ENCODE assay signal across 16 cellular contexts in the genomic region with DNA sequence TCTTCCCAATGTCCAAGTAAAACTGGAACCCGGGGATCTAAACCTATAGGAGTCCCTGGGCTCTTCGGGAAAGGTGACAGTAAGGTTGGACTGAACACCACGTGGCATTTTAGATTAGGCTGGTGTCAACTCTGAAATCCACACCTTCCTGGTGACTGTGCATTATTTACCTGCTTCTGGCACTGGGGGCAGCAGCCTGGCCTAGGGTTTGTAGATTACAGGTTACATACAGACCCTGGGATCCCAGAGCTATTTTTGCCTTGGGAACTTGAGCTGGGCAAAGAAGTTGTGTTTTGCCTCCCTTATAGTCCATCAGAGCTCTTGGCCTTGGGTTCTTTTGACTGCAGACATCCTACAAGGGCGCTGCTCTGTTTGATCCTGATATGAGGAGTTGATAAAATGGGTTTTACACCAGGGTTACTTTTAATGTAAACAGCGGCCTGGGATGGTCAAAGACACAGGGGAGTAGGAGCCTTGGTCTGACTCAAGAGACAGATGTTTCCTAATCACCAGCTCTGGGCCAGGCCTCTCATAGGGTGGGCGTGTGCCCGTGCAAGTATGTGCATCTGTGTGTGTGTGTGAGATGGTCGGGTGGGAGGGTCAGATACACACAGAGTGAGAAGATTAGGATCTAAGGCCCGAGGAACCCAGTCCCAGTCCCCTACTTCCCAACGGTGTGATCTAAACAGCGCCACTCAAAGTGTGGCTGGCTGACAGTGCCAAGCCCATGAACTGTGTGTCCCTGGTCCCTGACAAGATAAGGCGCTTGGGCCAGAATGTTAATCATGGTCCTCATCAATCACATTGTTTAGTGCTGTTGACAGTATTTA.
DNase-seq lines count a peak whose midpoint lies in the region; ATAC-seq and TF ChIP-seq lines count a peak whose summit lies in the region.
"Had no signal": no experiment of that assay in that cellular context is flagged by ENCODE, and none has a peak within 500 bp of the region (broad histone marks: within the 10 kb centered on the region; RNA-seq: fewer than 3 reads in every experiment).

No MANE protein-coding gene starts in this region.

- H3K9me3 Mint-ChIP-seq in activated T-cell treated with anti-CD3 and anti-CD28 coated beads, Interleukin-2, amount 50 U/mL, for 72 hours, result no peaks in the 10 kb centered on the region
- H3K9me3 Mint-ChIP-seq: mesothelial cell of epicardium, type B pancreatic cell had no signal

- ATAC-seq in RWPE2 (ENCODE audit: low read depth), result peak; percentile 46; the same call in 1 of the 3 replicates
- no peak for ATAC-seq in activated T-cell treated with anti-CD3 and anti-CD28 coated beads, Interleukin-2, amount 50 U/mL, for 72 hours (replicated peaks in 1 of 2)
- ATAC-seq: Right ventricle myocardium inferior had no signal

- H3K9me3 ChIP-seq in RWPE2 (ENCODE audit: severe bottlenecking), result no peaks in the 10 kb centered on the region
- H3K9me3 ChIP-seq in vagina, result no peaks in the 10 kb centered on the region

- peaks cover under 1% of the 10 kb centered on the region for H3K4me1 ChIP-seq in RWPE2 (ENCODE audit: insufficient read depth, poor library complexity, severe bottlenecking)
- peaks cover 2% of the 10 kb centered on the region for H3K4me1 ChIP-seq in vagina

- H3K4me1 Mint-ChIP-seq in activated T-cell treated with anti-CD3 and anti-CD28 coated beads, Interleukin-2, amount 50 U/mL, for 72 hours (ENCODE audit: low read depth), result no peaks in the 10 kb centered on the region

- H3K4me3 ChIP-seq in RWPE2 (ENCODE audit: severe bottlenecking), result no peak overlapping the region
- H3K4me3 ChIP-seq in fibroblast of villous mesenchyme (ENCODE audit: low read depth, low read length), result no peak overlapping the region
- H3K4me3 ChIP-seq in vagina, result no peak overlapping the region

- intact Hi-C loops in vagina (cut with DNase I), result no loop called here

- DNase-seq in activated effector memory CD4-positive, alpha-beta T cell treated with anti-CD3 and anti-CD28 coated beads, Interleukin-2, amount 50 U/mL, for 16 hours, result peak; percentile 33
- DNase-seq in activated effector memory CD4-positive, alpha-beta T cell treated with Interleukin-2 at 50 U/mL for 16 hours, result no peak
- DNase-seq in RWPE2 (ENCODE audit: low spot score) (no peak), fibroblast of villous mesenchyme (ENCODE audit: low read depth) (peak; percentile 52), vagina (ENCODE audit: extremely low spot score in 2 of 2) (peak; percentile 49 to 67), NCI-H2081 treated with DMSO at 0.1 percent for 48 hours (lab: John Stamatoyannopoulos, UW) (no peak)
- DNase-seq in activated T-cell treated with anti-CD3 and anti-CD28 coated beads, Interleukin-2, amount 50 U/mL, for 72 hours, result no peak
- no peak for DNase-seq in activated CD4-positive, alpha-beta T cell treated with anti-CD3 and anti-CD28 coated beads, Interleukin-2, amount 50 U/mL, for 4 hours
- DNase-seq: activated T-cell treated with anti-CD3 and anti-CD28 coated beads for 4 hours, amniotic stem cell, NCI-H1048 had no signal

- H3K27ac ChIP-seq in RWPE2 (ENCODE audit: poor library complexity, severe bottlenecking), result no peak overlapping the region
- H3K27ac ChIP-seq in vagina, result no peak overlapping the region
- H3K27ac ChIP-seq: VCaP had no signal

- no peaks in the 10 kb centered on the region for H3K36me3 Mint-ChIP-seq in activated T-cell treated with anti-CD3 and anti-CD28 coated beads, Interleukin-2, amount 50 U/mL, for 72 hours (ENCODE audit: insufficient read depth in 2 of 2)
- H3K36me3 Mint-ChIP-seq: mesothelial cell of epicardium, type B pancreatic cell had no signal

- H3K27ac Mint-ChIP-seq in activated T-cell treated with anti-CD3 and anti-CD28 coated beads, Interleukin-2, amount 50 U/mL, for 72 hours, result no peak overlapping the region
- H3K27ac Mint-ChIP-seq: B cell, mesothelial cell of epicardium, type B pancreatic cell had no signal

- TF ChIP-seq CTCF in RWPE2 (IDR thresholded peaks at IDR 0.05; ENCODE audit: poor library complexity, severe bottlenecking) (peak; percentile 18), fibroblast of villous mesenchyme (IDR thresholded peaks at IDR 0.05; ENCODE audit: insufficient read depth, low read depth, low read length) (no peak), vagina (IDR thresholded peaks at IDR 0.05) (no peak)

- H3K4me3 Mint-ChIP-seq in activated T-cell treated with anti-CD3 and anti-CD28 coated beads, Interleukin-2, amount 50 U/mL, for 72 hours, result no peak overlapping the region
- H3K4me3 Mint-ChIP-seq: B cell, mesothelial cell of epicardium, type B pancreatic cell had no signal

- H3K27me3 Mint-ChIP-seq in activated T-cell treated with anti-CD3 and anti-CD28 coated beads, Interleukin-2, amount 50 U/mL, for 72 hours (ENCODE audit: low read depth), result no peaks in the 10 kb centered on the region
- H3K27me3 Mint-ChIP-seq: B cell, type B pancreatic cell had no signal

- H3K36me3 ChIP-seq in RWPE2 (ENCODE audit: low read depth) (no peaks in the 10 kb centered on the region), vagina (no peaks in the 10 kb centered on the region)

- H3K27me3 ChIP-seq in RWPE2 (ENCODE audit: insufficient read depth, poor library complexity, severe bottlenecking) (no peaks in the 10 kb centered on the region), vagina (no peaks in the 10 kb centered on the region)

- no peak for TF ChIP-seq POLR2A in vagina (IDR thresholded peaks at IDR 0.05)

Comparison
In these comparisons a context has a peak if more than half of its experiments do, and no peak if none do; other contexts are left out.
1. DNase-seq: peak in activated effector memory CD4-positive, alpha-beta T cell treated with anti-CD3 and anti-CD28 coated beads, Interleukin-2, amount 50 U/mL, for 16 hours (single experiment), fibroblast of villous mesenchyme (single experiment) and vagina (2 of 2); none in activated effector memory CD4-positive, alpha-beta T cell treated with Interleukin-2 at 50 U/mL for 16 hours (single experiment), RWPE2 (single experiment), activated T-cell treated with anti-CD3 and anti-CD28 coated beads, Interleukin-2, amount 50 U/mL, for 72 hours (0 of 2), activated CD4-positive, alpha-beta T cell treated with anti-CD3 and anti-CD28 coated beads, Interleukin-2, amount 50 U/mL, for 4 hours (0 of 2) and NCI-H2081 treated with DMSO at 0.1 percent for 48 hours (single experiment).